Comparison of ENCODE assay signal across 18 cellular contexts in the genomic region with DNA sequence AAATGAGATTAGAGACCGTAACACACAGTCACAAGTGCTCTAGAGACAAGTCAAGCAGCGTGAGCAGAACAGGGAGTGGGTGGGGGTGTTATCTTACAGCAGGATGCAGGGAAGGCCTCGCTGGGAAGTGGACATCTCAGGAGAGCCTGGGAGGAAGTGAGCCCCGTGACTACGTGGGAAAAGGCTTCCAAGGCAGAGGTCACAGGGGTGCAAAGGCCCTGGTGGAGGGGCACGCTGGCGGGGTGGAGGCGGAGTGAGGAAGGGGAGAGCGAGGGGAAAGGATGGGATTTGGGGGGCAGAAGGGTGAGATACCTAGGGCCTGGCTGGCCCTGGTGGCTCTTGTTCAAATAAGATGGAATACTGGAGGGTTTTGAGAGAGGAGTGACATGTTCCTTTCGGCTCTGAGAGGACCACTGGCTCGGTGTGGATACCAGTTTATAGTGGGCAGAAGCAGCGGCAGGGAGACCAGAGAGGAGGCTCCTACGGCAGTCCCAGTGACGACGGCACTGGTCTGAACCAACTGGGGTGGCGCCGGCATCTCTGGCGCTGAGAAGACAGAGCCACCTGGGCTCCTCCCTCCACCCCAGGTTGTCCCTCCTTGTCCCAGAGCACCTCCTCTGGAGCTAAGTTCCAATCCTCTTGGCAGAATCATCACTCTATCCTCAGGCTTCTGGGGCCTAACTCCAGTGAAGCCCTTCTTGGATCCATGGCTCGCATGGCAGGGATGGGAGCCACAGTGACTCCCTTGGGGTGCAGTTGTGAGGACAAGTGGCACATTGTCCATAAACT.
DNase-seq lines count a peak whose midpoint lies in the region; ATAC-seq and TF ChIP-seq lines count a peak whose summit lies in the region.
"Had no signal": no experiment of that assay in that cellular context is flagged by ENCODE, and none has a peak within 500 bp of the region (broad histone marks: within the 10 kb centered on the region; RNA-seq: fewer than 3 reads in every experiment).

No MANE protein-coding gene starts in this region.

- H3K4me3 ChIP-seq in breast epithelium: no peak overlapping the region
- H3K4me3 ChIP-seq: SJCRH30 had no signal

- POLR2A ChIA-PET in RWPE1 (lab: Yijun Ruan, JAX; ENCODE audit: low non-redundant PET): no interaction called here

- no peaks in the 10 kb centered on the region for H3K36me3 ChIP-seq in breast epithelium
- H3K36me3 ChIP-seq: SJCRH30 had no signal

- H3K4me1 ChIP-seq in breast epithelium: peaks cover 0 to 4% of the 10 kb centered on the region in 2 donors
- H3K4me1 ChIP-seq: SJCRH30 had no signal

- no peaks in the 10 kb centered on the region for H3K9me3 ChIP-seq in breast epithelium
- H3K9me3 ChIP-seq: SJCRH30 had no signal

- intact Hi-C loops in breast epithelium (cut with DNase I; ENCODE audit: low total_unique reads) (loop anchor here (5.0 kb wide), 1 partner anchor 1623 kb away; no protein-coding TSS in a partner anchor), sciatic nerve (cut with DNase I) (no loop called here)

- DNase-seq in RWPE1 (ENCODE audit: low spot score) (no peak), breast epithelium (ENCODE audit: low spot score in 2 of 2) (peak in 1 of 2 donors; percentile 41), left kidney (ENCODE audit: low read depth, low spot score) (peak; percentile 46), sciatic nerve (ENCODE audit: low spot score) (peak; percentile 21), NCI-H1092 (lab: John Stamatoyannopoulos, UW) (no peak)
- DNase-seq in activated CD8-positive, alpha-beta memory T cell treated with anti-CD3 and anti-CD28 coated beads for 24 hours: no peak
- DNase-seq: C1 segment of cervical spinal cord, DMS79 treated with DMSO at 0.1 percent for 48 hours, HFFc6, KBM-7, MV-4-11, NCI-H1417 treated with DMSO at 0.1 percent for 48 hours, NCI-H2029, NCI-H526, RPMI8226, SJCRH30 had no signal

- no peak for TF ChIP-seq POLR2A in breast epithelium (IDR thresholded peaks at IDR 0.05)

- CTCF ChIA-PET in RWPE1 (lab: Yijun Ruan, JAX): no interaction called here

- ATAC-seq in sciatic nerve (no peak), HG03039 (IDR thresholded peaks at IDR 0.05; ENCODE audit: unreplicated experiment) (no peak)
- ATAC-seq: HepG2 had no signal

- peak overlapping the region; percentile 89 for H3K27ac ChIP-seq in RWPE1
- peak overlapping the region; percentile 15 to 38 for H3K27ac ChIP-seq in breast epithelium
- H3K27ac ChIP-seq: SJCRH30 had no signal

- no peaks in the 10 kb centered on the region for H3K27me3 ChIP-seq in breast epithelium
- H3K27me3 ChIP-seq: SJCRH30 had no signal

- TF ChIP-seq CTCF in RWPE1 (conservative IDR thresholded peaks at IDR 0.05; ENCODE audit: low read depth) (no peak), breast epithelium (IDR thresholded peaks at IDR 0.05) (no peak)

Comparison
In these comparisons a context has a peak if more than half of its experiments do, and no peak if none do; other contexts are left out.
1. DNase-seq: peak in left kidney (single experiment) and sciatic nerve (single experiment); none in RWPE1 (single experiment), NCI-H1092 (single experiment) and activated CD8-positive, alpha-beta memory T cell treated with anti-CD3 and anti-CD28 coated beads for 24 hours (single experiment).